22 cellular contexts compared by ENCODE assay signal in genomic region chr12:131941987-131942341, GRCh38. TPM values are rescaled to one million over a fixed set of nuclear protein-coding genes. Genes with fewer than 3 reads are reported as not detected.
DNase-seq lines count a peak whose midpoint lies in the region; ATAC-seq, FAIRE-seq and TF ChIP-seq lines count a peak whose summit lies in the region.
"Had no signal": no experiment of that assay in that cellular context is flagged by ENCODE, and none has a peak within 500 bp of the region (broad histone marks: within the 10 kb centered on the region; RNA-seq: fewer than 3 reads in every experiment).

No MANE protein-coding gene starts in this region.

- no peak for TF ChIP-seq EP300 in K562 (IDR thresholded peaks at IDR 0.05; ENCODE audit: low read length)

- no peak overlapping the region for H4K8ac ChIP-seq in neuronal stem cell (ENCODE audit: low read depth, low read length)

- no peak for ATAC-seq in activated naive CD4-positive, alpha-beta T cell treated with anti-CD3 and anti-CD28 coated beads, Interleukin-2, amount 50 U/mL, for 72 hours
- ATAC-seq in K562, result no peak
- no peak for ATAC-seq in GM21576 (IDR thresholded peaks at IDR 0.05; ENCODE audit: unreplicated experiment)

- H3K4me2 ChIP-seq in K562 (ENCODE audit: insufficient read depth, low read length), result no peak overlapping the region
- H3K4me2 ChIP-seq in neuronal stem cell (ENCODE audit: insufficient read depth, low read length, poor library complexity, severe bottlenecking), result no peak overlapping the region
- H3K4me2 ChIP-seq: KMS-11 had no signal

- H3K79me1 ChIP-seq in neuronal stem cell (ENCODE audit: low read depth, low read length), result peaks cover 6% of the 10 kb centered on the region

- H3K4me1 Mint-ChIP-seq in activated naive CD4-positive, alpha-beta T cell treated with anti-CD3 and anti-CD28 coated beads, Interleukin-2, amount 10 ng/mL, durations not matched to agents 7 days and 5 days, result no peaks in the 10 kb centered on the region
- H3K4me1 Mint-ChIP-seq: CD8-positive, alpha-beta memory T cell had no signal

- intact Hi-C loops in K562 (cut with micrococcal nuclease), result no loop called here

- DNase-seq in activated naive CD4-positive, alpha-beta T cell treated with anti-CD3 and anti-CD28 coated beads, Interleukin-2, amount 10 ng/mL, durations not matched to agents 7 days and 5 days, result peak; percentile 2
- DNase-seq in activated naive CD4-positive, alpha-beta T cell treated with anti-CD3 and anti-CD28 coated beads, Interleukin-2, amount 50 U/mL, for 72 hours (ENCODE audit: low spot score in 2 of 2), result no peak
- DNase-seq in K562 (ENCODE audit: extremely low read depth in 1 of 4, low spot score in 3 of 4), result no peak
- no peak for DNase-seq in neuronal stem cell (ENCODE audit: low spot score)
- DNase-seq in LoVo (ENCODE audit: low spot score), result no peak
- DNase-seq in activated naive CD4-positive, alpha-beta T cell treated with Interleukin-2 at 50 U/mL for 16 hours, result no peak
- DNase-seq: AML-193, C1 segment of cervical spinal cord, Calu3, DMS153, NCI-H1105 treated with DMSO at 0.1 percent for 48 hours, NCI-H1694, NCI-H2081, NCI-H2171, NCI-H526, SJCRH30 had no signal

- in situ Hi-C loops in K562 (cut with MboI), result no loop called here

- peak overlapping the region; percentile 66 for H2BK5ac ChIP-seq in neuronal stem cell (ENCODE audit: low read length)

- no peaks in the 10 kb centered on the region for H3K9me3 ChIP-seq in K562 (replicated peaks; ENCODE audit: control insufficient read depth, insufficient read depth, low read depth, low read length)
- H3K9me3 ChIP-seq in neuronal stem cell (replicated peaks in 1 of 2; ENCODE audit: control insufficient read depth in 2 of 2, insufficient read depth in 1 of 2, low read depth in 1 of 2, low read length in 2 of 2), result peaks cover 0 to 4% of the 10 kb centered on the region in 2 donors
- H3K9me3 ChIP-seq: Peyer's patch, SJCRH30 had no signal

- peaks cover 35% of the 10 kb centered on the region for H3K36me3 Mint-ChIP-seq in activated naive CD4-positive, alpha-beta T cell treated with anti-CD3 and anti-CD28 coated beads, Interleukin-2, amount 10 ng/mL, durations not matched to agents 7 days and 5 days
- peaks cover 6% of the 10 kb centered on the region in 2 donors for H3K36me3 Mint-ChIP-seq in activated naive CD4-positive, alpha-beta T cell treated with anti-CD3 and anti-CD28 coated beads, Interleukin-2, amount 50 U/mL, for 72 hours

- FAIRE-seq in K562 (lab: Jason Lieb, UNC), result no peak
- FAIRE-seq: GM12892, GM18507 had no signal

- H3K79me2 ChIP-seq in K562 (ENCODE audit: control insufficient read depth, insufficient read depth, low read length), result peaks cover 4% of the 10 kb centered on the region; the same call in 2 of the 3 replicates

- TF ChIP-seq POLR2A in K562 (conservative IDR thresholded peaks at IDR 0.05), result no peak

- H3K4me1 ChIP-seq in K562 (replicated peaks in 1 of 2; ENCODE audit: control insufficient read depth in 2 of 2, insufficient read depth in 2 of 2, low read length in 2 of 2), result peaks cover 0 to 23% of the 10 kb centered on the region in 2 experiments; a peak in 2 of 5 replicates
- no peaks in the 10 kb centered on the region for H3K4me1 ChIP-seq in neuronal stem cell (ENCODE audit: control insufficient read depth in 2 of 2, insufficient read depth in 1 of 2, low read depth in 1 of 2, low read length in 2 of 2)
- H3K4me1 ChIP-seq: Peyer's patch, SJCRH30 had no signal

- H3K36me3 ChIP-seq in K562 (ENCODE audit: control insufficient read depth, insufficient read depth, low read length), result peaks cover 70% of the 10 kb centered on the region
- peaks cover 36 to 71% of the 10 kb centered on the region in 2 donors for H3K36me3 ChIP-seq in neuronal stem cell (replicated peaks in 1 of 2; ENCODE audit: control insufficient read depth in 2 of 2, insufficient read depth in 2 of 2, low read length in 2 of 2)

- H3K4ac ChIP-seq in neuronal stem cell (ENCODE audit: low read length), result no peak overlapping the region

- no peak for TF ChIP-seq RAD21 in K562 (CRISPR knock-in tag; conservative IDR thresholded peaks at IDR 0.05 in 1 of 2, IDR thresholded peaks at IDR 0.05 in 1 of 2)

- 99% methylated on average over 7 of the region's 7 CpGs for WGBS in K562 (ENCODE audit: insufficient coverage, low coverage, missing lambda C conversion rate)
- no CpG with 5 or more reads among the region's 7 CpGs for WGBS in neuronal stem cell (ENCODE audit: extremely low coverage in 2 of 2, insufficient read length in 2 of 2, insufficient replicate concordance in 1 of 2), 2 donors

- CTCF ChIA-PET in activated naive CD4-positive, alpha-beta T cell treated with anti-CD3 and anti-CD28 coated beads, Interleukin-2, amount 10 ng/mL, durations not matched to agents 7 days and 5 days (lab: Charles Lee), result no interaction called here
- CTCF ChIA-PET in K562 (lab: Yijun Ruan, JAX; ENCODE audit: low intra/inter-chr PET ratio), result no interaction called here

- H3K4me3 ChIP-seq in K562, result no peak overlapping the region
- peak overlapping the region in 1 of 2 donors; percentile 20 for H3K4me3 ChIP-seq in neuronal stem cell (ENCODE audit: low read length in 2 of 2)
- H3K4me3 ChIP-seq: Peyer's patch, SJCRH30 had no signal

- no peak for TF ChIP-seq CTCF in K562 (IDR thresholded peaks at IDR 0.05 in 2 of 3, conservative IDR thresholded peaks at IDR 0.05 in 1 of 3; ENCODE audit: insufficient read depth in 2 of 3, low read depth in 1 of 3, low read length in 3 of 3)

- H3K4me3 Mint-ChIP-seq in activated naive CD4-positive, alpha-beta T cell treated with anti-CD3 and anti-CD28 coated beads, Interleukin-2, amount 10 ng/mL, durations not matched to agents 7 days and 5 days, result no peak overlapping the region
- H3K4me3 Mint-ChIP-seq: CD8-positive, alpha-beta memory T cell had no signal

- H3K9me3 Mint-ChIP-seq in activated naive CD4-positive, alpha-beta T cell treated with anti-CD3 and anti-CD28 coated beads, Interleukin-2, amount 10 ng/mL, durations not matched to agents 7 days and 5 days, result no peaks in the 10 kb centered on the region
- no peaks in the 10 kb centered on the region for H3K9me3 Mint-ChIP-seq in activated naive CD4-positive, alpha-beta T cell treated with anti-CD3 and anti-CD28 coated beads, Interleukin-2, amount 50 U/mL, for 72 hours
- H3K9me3 Mint-ChIP-seq: CD8-positive, alpha-beta memory T cell had no signal

- H3K14ac ChIP-seq in neuronal stem cell (ENCODE audit: low read length), result no peak overlapping the region

- no peak overlapping the region for H3K18ac ChIP-seq in neuronal stem cell (ENCODE audit: low read length)

- H3K9ac ChIP-seq in K562 (ENCODE audit: insufficient read depth in 1 of 2, low read depth in 2 of 2, low read length in 2 of 2) (peak overlapping the region in 1 of 2 experiments; percentile 52; a peak in 1 of 4 replicates), neuronal stem cell (ENCODE audit: low read depth, low read length, poor library complexity) (no peak overlapping the region)
- H3K9ac ChIP-seq: KMS-11 had no signal

- no peak overlapping the region for H2AK5ac ChIP-seq in neuronal stem cell (ENCODE audit: low read depth, low read length)

- H2BK120ac ChIP-seq in neuronal stem cell (ENCODE audit: low read depth, low read length), result no peak overlapping the region

- H3K23ac ChIP-seq in neuronal stem cell (ENCODE audit: low read depth, low read length, poor library complexity), result peak overlapping the region; percentile 73

- H4K91ac ChIP-seq in neuronal stem cell (ENCODE audit: low read depth, low read length, poor library complexity), result no peak overlapping the region

- H2BK15ac ChIP-seq in neuronal stem cell (ENCODE audit: low read length), result no peak overlapping the region

- H2AFZ ChIP-seq in K562 (ENCODE audit: low read depth, low read length) (no peak overlapping the region), neuronal stem cell (ENCODE audit: low read length) (no peak overlapping the region)

- H3K27me3 Mint-ChIP-seq in activated naive CD4-positive, alpha-beta T cell treated with anti-CD3 and anti-CD28 coated beads, Interleukin-2, amount 10 ng/mL, durations not matched to agents 7 days and 5 days, result no peaks in the 10 kb centered on the region
- H3K27me3 Mint-ChIP-seq: CD8-positive, alpha-beta memory T cell had no signal

- H3K27me3 ChIP-seq in K562 (ENCODE audit: control insufficient read depth in 2 of 2, insufficient read depth in 2 of 2, low read length in 2 of 2), result no peaks in the 10 kb centered on the region
- H3K27me3 ChIP-seq in neuronal stem cell (ENCODE audit: control insufficient read depth in 3 of 3, insufficient read depth in 3 of 3, low read depth in 1 of 3, low read length in 3 of 3), result peaks cover 0 to 2% (median 0%) of the 10 kb centered on the region in 3 experiments
- H3K27me3 ChIP-seq: Peyer's patch, SJCRH30 had no signal

- POLR2A ChIA-PET in K562 (lab: Yijun Ruan, JAX), result no interaction called here

- H2BK12ac ChIP-seq in neuronal stem cell (ENCODE audit: low read length), result no peak overlapping the region

- BruUV-seq in K562 (replicated peaks; lab: Mats Ljungman, UMichigan), result no TSS peak

- no peak overlapping the region for H3K27ac Mint-ChIP-seq in activated naive CD4-positive, alpha-beta T cell treated with anti-CD3 and anti-CD28 coated beads, Interleukin-2, amount 10 ng/mL, durations not matched to agents 7 days and 5 days
- H3K27ac Mint-ChIP-seq in activated naive CD4-positive, alpha-beta T cell treated with anti-CD3 and anti-CD28 coated beads, Interleukin-2, amount 50 U/mL, for 72 hours, result no peak overlapping the region

- H3K27ac ChIP-seq in K562 (ENCODE audit: extremely low read depth, low read depth, low read length) (no peak overlapping the region), neuronal stem cell (replicated peaks; ENCODE audit: low read length) (no peak overlapping the region)
- H3K27ac ChIP-seq: KMS-11, Peyer's patch, SJCRH30 had no signal

- H4K20me1 ChIP-seq in K562 (replicated peaks; ENCODE audit: control insufficient read depth, insufficient read depth, low read length), result no peaks in the 10 kb centered on the region

- no peaks in the 10 kb centered on the region for H3K9me1 ChIP-seq in K562 (ENCODE audit: control insufficient read depth, insufficient read depth, low read length)

RNA-seq across cellular contexts. Expression of gene EP400, which starts 7.8 kb away (rescaled TPM):
- 10 to 100 TPM; 55.6 to 57.4 TPM for total RNA-seq in activated naive CD4-positive, alpha-beta T cell treated with anti-CD3 and anti-CD28 coated beads, Interleukin-2, amount 50 U/mL, for 72 hours
- total RNA-seq in K562 (2011; cell fraction: chromatin; rRNA removed; ENCODE audit: low replicate concordance), result 149 and 175 TPM in 2 replicates
- 61.2 and 71.2 TPM in 2 replicates for total RNA-seq in K562 (2011; cell fraction: nucleolus; rRNA removed)
- total RNA-seq in K562 (2011; cell fraction: nucleoplasm; rRNA removed), result 111 and 165 TPM in 2 replicates
- 7.7 and 12.2 TPM in 2 replicates for total RNA-seq in K562 (2014; rRNA removed)
- 7.0 TPM in 2 replicates for total RNA-seq in K562 (2014; rRNA removed; fragmentation: Illumina TruSeq; extraction: Trizol)
- 6.9 and 8.1 TPM in 2 replicates for total RNA-seq in K562 (2015; rRNA removed; fragmentation: Illumina TruSeq; extraction: Trizol)
- total RNA-seq in K562 (2021), result 49.2 and 58.0 TPM in 2 replicates
- 6.5 and 8.3 TPM in 2 replicates for polyA plus RNA-seq in K562 (2011; rRNA removed)
- 5.4 and 6.5 TPM in 2 replicates for polyA plus RNA-seq in K562 (2011; cell fraction: cytosol; rRNA removed)
- 38.0 and 44.2 TPM in 2 replicates for polyA plus RNA-seq in K562 (2011; cell fraction: nucleus; rRNA removed)
- 27.7 and 40.7 TPM in 2 replicates for polyA plus RNA-seq in K562 (2012)
- 29.8 and 32.3 TPM in 2 replicates for polyA plus RNA-seq in K562 (2014; fragmentation: Illumina TruSeq; extraction: Trizol)
- polyA plus RNA-seq in K562 (2014; fragmentation: Nextera tagmentation; extraction: Ambion mirVana), result 1 to 10 TPM; 4.5 to 6.7 TPM
- 22.2 and 23.5 TPM in 2 replicates for polyA plus RNA-seq in K562 (2014; rRNA removed)
- 13.1 and 16.0 TPM in 2 replicates for polyA minus RNA-seq in K562 (2011; rRNA and poly(A)+ RNA removed)
- polyA minus RNA-seq in K562 (2011; cell fraction: cytosol; rRNA and poly(A)+ RNA removed), result 17.0 and 23.8 TPM in 2 replicates
- polyA minus RNA-seq in K562 (2011; cell fraction: nucleus; rRNA and poly(A)+ RNA removed), result 18.7 and 27.0 TPM in 2 replicates
- 20.4 TPM for polyA plus RNA-seq in neuronal stem cell (2013, experiment 1 of 2)
- 21.2 TPM for polyA plus RNA-seq in neuronal stem cell (2013, experiment 2 of 2)

RNA-seq across cellular contexts. Expression of gene PUS1, which starts 12.9 kb away (rescaled TPM):
- 10 to 100 TPM; 16.6 to 49.9 TPM for total RNA-seq in activated naive CD4-positive, alpha-beta T cell treated with anti-CD3 and anti-CD28 coated beads, Interleukin-2, amount 50 U/mL, for 72 hours
- total RNA-seq in K562 (2011; cell fraction: chromatin; rRNA removed; ENCODE audit: low replicate concordance), result 97.0 and 232 TPM in 2 replicates
- total RNA-seq in K562 (2011; cell fraction: nucleolus; rRNA removed), result 140 and 151 TPM in 2 replicates
- total RNA-seq in K562 (2011; cell fraction: nucleoplasm; rRNA removed), result 123 and 134 TPM in 2 replicates
- total RNA-seq in K562 (2014; rRNA removed) (35.6 and 53.2 TPM in 2 replicates), K562 (2014; rRNA removed; fragmentation: Illumina TruSeq; extraction: Trizol) (13.6 and 16.4 TPM in 2 replicates), K562 (2015; rRNA removed; fragmentation: Illumina TruSeq; extraction: Trizol) (29.7 and 30.0 TPM in 2 replicates), K562 (2021) (79.3 and 90.8 TPM in 2 replicates)
- polyA plus RNA-seq in K562 (2011; rRNA removed) (27.9 and 36.5 TPM in 2 replicates), K562 (2014; fragmentation: Illumina TruSeq; extraction: Trizol) (30.3 and 39.8 TPM in 2 replicates), K562 (2014; fragmentation: Nextera tagmentation; extraction: Ambion mirVana) (1 to 10 TPM; 1.9 to 3.8 TPM), K562 (2014; rRNA removed) (71.4 and 73.4 TPM in 2 replicates)
- 28.1 and 41.6 TPM in 2 replicates for polyA plus RNA-seq in K562 (2011; cell fraction: cytosol; rRNA removed)
- polyA plus RNA-seq in K562 (2011; cell fraction: nucleus; rRNA removed), result 56.2 and 84.8 TPM in 2 replicates
- polyA plus RNA-seq in K562 (2012), result 37.5 and 51.4 TPM in 2 replicates
- 16.8 and 21.8 TPM in 2 replicates for polyA minus RNA-seq in K562 (2011; rRNA and poly(A)+ RNA removed)
- polyA minus RNA-seq in K562 (2011; cell fraction: cytosol; rRNA and poly(A)+ RNA removed), result 30.8 and 32.0 TPM in 2 replicates
- 27.3 and 32.4 TPM in 2 replicates for polyA minus RNA-seq in K562 (2011; cell fraction: nucleus; rRNA and poly(A)+ RNA removed)
- 10.3 TPM for polyA plus RNA-seq in neuronal stem cell (2013, experiment 1 of 2)
- 8.8 TPM for polyA plus RNA-seq in neuronal stem cell (2013, experiment 2 of 2)

RNA-seq across cellular contexts. Expression of gene ULK1, which starts 47.5 kb away (rescaled TPM):
- total RNA-seq in activated naive CD4-positive, alpha-beta T cell treated with anti-CD3 and anti-CD28 coated beads, Interleukin-2, amount 50 U/mL, for 72 hours, result 10 to 100 TPM; 17.1 to 33.9 TPM
- 40.7 and 125 TPM in 2 replicates for total RNA-seq in K562 (2011; cell fraction: chromatin; rRNA removed; ENCODE audit: low replicate concordance)
- 72.5 and 83.8 TPM in 2 replicates for total RNA-seq in K562 (2011; cell fraction: nucleolus; rRNA removed)
- total RNA-seq in K562 (2011; cell fraction: nucleoplasm; rRNA removed), result 47.5 and 50.5 TPM in 2 replicates
- total RNA-seq in K562 (2014; rRNA removed) (4.2 and 5.6 TPM in 2 replicates), K562 (2014; rRNA removed; fragmentation: Illumina TruSeq; extraction: Trizol) (0.83 and 0.98 TPM in 2 replicates), K562 (2015; rRNA removed; fragmentation: Illumina TruSeq; extraction: Trizol) (2.0 and 3.6 TPM in 2 replicates), K562 (2021) (17.3 and 29.4 TPM in 2 replicates)
- polyA plus RNA-seq in K562 (2011; rRNA removed) (3.2 and 6.2 TPM in 2 replicates), K562 (2014; fragmentation: Illumina TruSeq; extraction: Trizol) (2.5 and 9.1 TPM in 2 replicates), K562 (2014; fragmentation: Nextera tagmentation; extraction: Ambion mirVana) (under 1 TPM; 0.15 to 0.29 TPM), K562 (2014; rRNA removed) (13.2 and 16.9 TPM in 2 replicates)
- 2.1 and 4.1 TPM in 2 replicates for polyA plus RNA-seq in K562 (2011; cell fraction: cytosol; rRNA removed)
- polyA plus RNA-seq in K562 (2011; cell fraction: nucleus; rRNA removed), result 62.1 and 86.4 TPM in 2 replicates
- polyA plus RNA-seq in K562 (2012), result 12.1 and 39.2 TPM in 2 replicates
- polyA minus RNA-seq in K562 (2011; rRNA and poly(A)+ RNA removed), result 1.3 and 1.8 TPM in 2 replicates
- 3.1 and 11.4 TPM in 2 replicates for polyA minus RNA-seq in K562 (2011; cell fraction: cytosol; rRNA and poly(A)+ RNA removed)
- polyA minus RNA-seq in K562 (2011; cell fraction: nucleus; rRNA and poly(A)+ RNA removed), result 15.5 and 15.9 TPM in 2 replicates
- 21.6 TPM for polyA plus RNA-seq in neuronal stem cell (2013, experiment 1 of 2)
- 22.4 TPM for polyA plus RNA-seq in neuronal stem cell (2013, experiment 2 of 2)
